ENCODE assay signal across 26 cellular contexts in genomic region chr7:148950806-148951205, GRCh38.
"Had no signal": no experiment of that assay in that cellular context is flagged by ENCODE, and none has a peak within 500 bp of the region (broad histone marks: within the 10 kb centered on the region; RNA-seq: fewer than 3 reads in every experiment).

No MANE protein-coding gene starts in this region.

- H3K4me3 ChIP-seq: stomach, suprapubic skin, testis, thoracic aorta, thyroid gland, tibial artery, tibial nerve, transverse colon, upper lobe of left lung, upper lobe of right lung, uterus, vagina had no signal

- ATAC-seq: stimulated activated effector memory CD8-positive, alpha-beta T cell treated with anti-CD3 and anti-CD28 coated beads, Interleukin-12 subunit alpha, Interleukin-12 subunit beta, amount 100 ng/mL, for 72 hours; stimulated activated memory B cell treated with anti-CD40 and anti-IgM and Interleukin-4, amounts not matched to agents 10 μg/mL and 1 μg/mL and 100 μg/mL, for 72 hours; stimulated activated naive B cell treated with anti-CD40 and anti-IgM and Interleukin-4, amounts not matched to agents 10 μg/mL and 1 μg/mL and 100 μg/mL, for 72 hours; stimulated activated naive CD8-positive, alpha-beta T cell treated with anti-CD3 and anti-CD28 coated beads, Interleukin-15, amount 100 ng/mL, for 72 hours; stimulated activated naive CD8-positive, alpha-beta T cell treated with anti-CD3 and anti-CD28 coated beads, Interleukin-15, Interleukin-2, amounts not matched to agents 100 U/mL and 50 U/mL, for 24 hours; upper lobe of right lung had no signal

- H3K27ac ChIP-seq: stomach, suprapubic skin, testis, thoracic aorta, thyroid gland, tibial artery, tibial nerve, transverse colon, upper lobe of left lung, upper lobe of right lung, uterus, vagina had no signal

- H3K36me3 ChIP-seq: stomach, suprapubic skin, thoracic aorta, thyroid gland, tibial artery, tibial nerve, transverse colon, upper lobe of left lung, upper lobe of right lung, uterus, vagina had no signal

- DNase-seq: stimulated activated CD4-positive, alpha-beta T cell treated with anti-CD3 and anti-CD28 coated beads, Interleukin-2, amount 100 ng/mL, for 48 hours; stimulated activated CD4-positive, alpha-beta T cell treated with anti-CD3 and anti-CD28 coated beads, Interleukin-4, amount 100 ng/mL, for 1 hour; stimulated activated CD4-positive, alpha-beta T cell treated with anti-CD3 and anti-CD28 coated beads, Interleukin-4, amount 100 ng/mL, for 24 hours; stimulated activated CD4-positive, alpha-beta T cell treated with anti-CD3 and anti-CD28 coated beads, Interleukin-4, amount 100 ng/mL, for 4 hours; stimulated activated CD8-positive, alpha-beta memory T cell treated with anti-CD3 and anti-CD28 coated beads, Interleukin-4, amount 100 ng/mL, for 48 hours; stimulated activated naive B cell treated with anti-CD40 and anti-IgM and Interleukin-4, amounts not matched to agents 10 μg/mL and 1 μg/mL and 100 μg/mL, for 72 hours; stimulated activated naive CD4-positive, alpha-beta T cell; stimulated activated naive CD4-positive, alpha-beta T cell treated with Interleukin-2 at 50 U/mL for 16 hours; stimulated activated naive CD8-positive, alpha-beta T cell treated with anti-CD3 and anti-CD28 coated beads, Interleukin-15, amount 100 ng/mL, for 72 hours; stimulated activated naive CD8-positive, alpha-beta T cell treated with anti-CD3 and anti-CD28 coated beads, Interleukin-15, Interleukin-2, amounts not matched to agents 100 U/mL and 50 U/mL, for 24 hours; stomach; substantia nigra; testis; thyroid gland; tibial artery; transverse colon; trophoblast cell; upper lobe of left lung; upper lobe of right lung; uterus had no signal

- H3K4me1 ChIP-seq: stomach, testis, thyroid gland, tibial artery, tibial nerve, transverse colon, upper lobe of left lung, upper lobe of right lung, uterus, vagina had no signal

- H3K27me3 ChIP-seq: stomach, suprapubic skin, testis, thyroid gland, tibial artery, tibial nerve, transverse colon, upper lobe of left lung, upper lobe of right lung, uterus, vagina had no signal

- H3K9me3 ChIP-seq: stomach, suprapubic skin, testis, thoracic aorta, thyroid gland, tibial artery, tibial nerve, transverse colon, upper lobe of left lung, upper lobe of right lung, uterus, vagina had no signal
